ENCODE assay signal across 16 cellular contexts in genomic region chr1:2968471-2968881, GRCh38. TPM values are rescaled to one million over a fixed set of nuclear protein-coding genes. Genes with fewer than 3 reads are reported as not detected.
DNase-seq lines count a peak whose midpoint lies in the region; ATAC-seq and TF ChIP-seq lines count a peak whose summit lies in the region.
"Had no signal": no experiment of that assay in that cellular context is flagged by ENCODE, and none has a peak within 500 bp of the region (broad histone marks: within the 10 kb centered on the region; RNA-seq: fewer than 3 reads in every experiment).

No MANE protein-coding gene starts in this region.

- H3K27ac ChIP-seq in gastroesophageal sphincter = peak overlapping the region in 3 of 4 donors; percentile 51 to 68 (median 61)
- H3K27ac ChIP-seq in substantia nigra (ENCODE audit: low read depth, low read length, poor library complexity, severe bottlenecking) = peak overlapping the region; percentile 100

- H3K36me3 ChIP-seq in gastroesophageal sphincter (no peaks in the 10 kb centered on the region), mucosa of stomach (ENCODE audit: control insufficient read depth, insufficient read depth, low read length) (no peaks in the 10 kb centered on the region)

- H3K27me3 ChIP-seq in gastroesophageal sphincter = peaks cover 76% of the 10 kb centered on the region
- peaks cover 14% of the 10 kb centered on the region for H3K27me3 ChIP-seq in mucosa of stomach (ENCODE audit: control insufficient read depth, insufficient read depth, low read length)

- TF ChIP-seq POLR2A in gastroesophageal sphincter (IDR thresholded peaks at IDR 0.05) = no peak

- TF ChIP-seq CTCF in gastroesophageal sphincter (IDR thresholded peaks at IDR 0.05) = no peak

- TF ChIP-seq EP300 in gastroesophageal sphincter (IDR thresholded peaks at IDR 0.05) = no peak

- ATAC-seq in gastroesophageal sphincter (no peak), GM21360 (IDR thresholded peaks at IDR 0.05; ENCODE audit: unreplicated experiment) (no peak)
- ATAC-seq: effector memory CD8-positive, alpha-beta T cell; left cardiac atrium had no signal

- peaks cover 0 to 6% (median 0%) of the 10 kb centered on the region in 3 donors for H3K4me1 ChIP-seq in gastroesophageal sphincter
- H3K4me1 ChIP-seq in mucosa of stomach (ENCODE audit: control insufficient read depth, insufficient read depth, low read length) = peaks cover 30% of the 10 kb centered on the region

- peak overlapping the region; percentile 29 for H3K9ac ChIP-seq in mucosa of stomach (ENCODE audit: low read length)

- DNase-seq in NCI-H748 treated with DMSO at 0.1 percent for 48 hours (lab: John Stamatoyannopoulos, UW) (peak; percentile 20), substantia nigra (lab: John Stamatoyannopoulos, UW) (peak; percentile 36 to 92 (median 78)), NCI-H226 (no peak), MV-4-11 (lab: John Stamatoyannopoulos, UW) (no peak)
- DNase-seq: activated CD4-positive, alpha-beta T cell treated with anti-CD3 and anti-CD28 coated beads, Interleukin-2, amount 50 U/mL, for 4 hours; activated naive CD8-positive, alpha-beta T cell treated with anti-CD3 and anti-CD28 coated beads for 36 hours; effector memory CD8-positive, alpha-beta T cell; HCEC 1CT; left cardiac atrium had no signal

- WGBS in gastroesophageal sphincter (ENCODE audit: low coverage in 1 of 2), 2 donors = 57 to 81% methylated on average over 7 to 9 of the region's 25 CpGs

- H3K9me3 ChIP-seq in gastroesophageal sphincter (no peaks in the 10 kb centered on the region), mucosa of stomach (ENCODE audit: control insufficient read depth, low read length) (no peaks in the 10 kb centered on the region)

- H3K4me3 ChIP-seq in gastroesophageal sphincter (no peak overlapping the region), mucosa of stomach (ENCODE audit: low read length) (no peak overlapping the region)

RNA-seq across cellular contexts. Expression of gene ACTRT2, which starts 52.8 kb away (rescaled TPM):
- not detected for total RNA-seq in gastroesophageal sphincter
- total RNA-seq: activated naive CD8-positive, alpha-beta T cell treated with anti-CD3 and anti-CD28 coated beads for 36 hours; bronchial epithelial cell; fibroblast of lung; left cardiac atrium; myocyte; RPMI7951 had no signal

Comparison
In these comparisons a context has a peak if more than half of its experiments do, and no peak if none do; other contexts are left out.
1. DNase-seq: peak in NCI-H748 treated with DMSO at 0.1 percent for 48 hours (single experiment) and substantia nigra (49 of 49); none in NCI-H226 (single experiment) and MV-4-11 (single experiment).